In genomic region chr12:123532021-123532420, GRCh38 we compare ENCODE assay signal across 8 cellular contexts. TPM values are rescaled to one million over a fixed set of nuclear protein-coding genes. Genes with fewer than 3 reads are reported as not detected.
DNase-seq lines count a peak whose midpoint lies in the region; ATAC-seq, FAIRE-seq and TF ChIP-seq lines count a peak whose summit lies in the region.

No MANE protein-coding gene starts in this region.

- H3K36me3 ChIP-seq in GM12878 (ENCODE audit: control insufficient read depth in 2 of 2, insufficient read depth in 2 of 2, low read length in 1 of 2), result no peaks in the 10 kb centered on the region
- H3K36me3 ChIP-seq in mesenchymal stem cell (ENCODE audit: control insufficient read depth in 1 of 2, insufficient read depth in 2 of 2, low read depth in 1 of 2, low read length in 2 of 2), result peaks cover 21 to 26% of the 10 kb centered on the region in 2 experiments
- H3K36me3 ChIP-seq in neuronal stem cell (replicated peaks in 1 of 2; ENCODE audit: control insufficient read depth in 2 of 2, insufficient read depth in 2 of 2, low read length in 2 of 2), result peaks cover 5 to 47% of the 10 kb centered on the region in 2 donors

- CTCF ChIA-PET in GM12878 (lab: Yijun Ruan, JAX), result interaction anchor here (0.8 to 1.0 kb wide), 2 partner anchors 10 to 51 kb away, joined by 3 read pairs; no protein-coding TSS in a partner anchor

- BruUV-seq in GM12878 (replicated peaks; lab: Mats Ljungman, UMichigan), result no TSS peak

- H3K27me3 ChIP-seq in GM12878 (replicated peaks in 1 of 2; ENCODE audit: control insufficient read depth in 2 of 2, insufficient read depth in 2 of 2, low read length in 1 of 2), result no peaks in the 10 kb centered on the region; a peak in 1 of 4 replicates
- no peaks in the 10 kb centered on the region for H3K27me3 ChIP-seq in mesenchymal stem cell (ENCODE audit: control insufficient read depth in 1 of 2, insufficient read depth in 1 of 2, low read length in 2 of 2)
- no peaks in the 10 kb centered on the region for H3K27me3 ChIP-seq in neuronal stem cell (ENCODE audit: control insufficient read depth in 3 of 3, insufficient read depth in 3 of 3, low read depth in 1 of 3, low read length in 3 of 3)

- intact Hi-C loops in GM12878 (cut with micrococcal nuclease; ENCODE audit: unreplicated experiment), result no loop called here

- peaks cover 12% of the 10 kb centered on the region for H3K79me1 ChIP-seq in mesenchymal stem cell (replicated peaks; ENCODE audit: low read length, poor library complexity, severe bottlenecking)
- H3K79me1 ChIP-seq in neuronal stem cell (ENCODE audit: low read depth, low read length), result peaks cover 6% of the 10 kb centered on the region

- H3K23ac ChIP-seq in mesenchymal stem cell (ENCODE audit: low read length in 2 of 2), result peak overlapping the region in 1 of 2 experiments; percentile 57
- H3K23ac ChIP-seq in neuronal stem cell (ENCODE audit: low read depth, low read length, poor library complexity), result no peak overlapping the region

- H4K91ac ChIP-seq in mesenchymal stem cell (ENCODE audit: low read length) (no peak overlapping the region), neuronal stem cell (ENCODE audit: low read depth, low read length, poor library complexity) (no peak overlapping the region)

- H3K4me3 ChIP-seq in GM12878 (no peak overlapping the region), mesenchymal stem cell (ENCODE audit: insufficient read depth in 1 of 2, low read depth in 1 of 2, low read length in 2 of 2) (peak overlapping the region in 1 of 2 experiments; percentile 88), neuronal stem cell (ENCODE audit: low read length in 2 of 2) (no peak overlapping the region)

- no peak overlapping the region for H3K27ac ChIP-seq in GM12878 (ENCODE audit: control insufficient read depth, insufficient read depth)
- peak overlapping the region; percentile 24 for H3K27ac ChIP-seq in mesenchymal stem cell (ENCODE audit: low read length, poor library complexity, severe bottlenecking)
- H3K27ac ChIP-seq in neuronal stem cell (replicated peaks; ENCODE audit: low read length), result no peak overlapping the region

- FAIRE-seq in GM12878 (lab: Jason Lieb, UNC), result peak; percentile 80

- no peaks in the 10 kb centered on the region for H3K79me2 ChIP-seq in GM12878 (ENCODE audit: control insufficient read depth, insufficient read depth, low read length)

- H3K18ac ChIP-seq in mesenchymal stem cell (ENCODE audit: low read depth in 1 of 2, low read length in 2 of 2), result peak overlapping the region in 1 of 2 experiments; percentile 11
- H3K18ac ChIP-seq in neuronal stem cell (ENCODE audit: low read length), result no peak overlapping the region

- H2BK120ac ChIP-seq in mesenchymal stem cell (ENCODE audit: low read depth, low read length) (no peak overlapping the region), neuronal stem cell (ENCODE audit: low read depth, low read length) (no peak overlapping the region)

- H3K4me1 ChIP-seq in GM12878 (ENCODE audit: control insufficient read depth, insufficient read depth, low read length), result peaks cover 16% of the 10 kb centered on the region
- H3K4me1 ChIP-seq in mesenchymal stem cell (ENCODE audit: control insufficient read depth, insufficient read depth, low read depth, low read length), result peaks cover 22% of the 10 kb centered on the region
- H3K4me1 ChIP-seq in neuronal stem cell (ENCODE audit: control insufficient read depth in 2 of 2, insufficient read depth in 1 of 2, low read depth in 1 of 2, low read length in 2 of 2), result peaks cover 0 to 8% of the 10 kb centered on the region in 2 donors

- peak; percentile 68 for ATAC-seq in GM12878
- no peak for ATAC-seq in GM21528 (IDR thresholded peaks at IDR 0.05; ENCODE audit: low FRiP score, unreplicated experiment)
- ATAC-seq in HG03521 (IDR thresholded peaks at IDR 0.05; ENCODE audit: unreplicated experiment), result no peak

- no peaks in the 10 kb centered on the region; the same call in 1 of the 2 replicates for H4K20me1 ChIP-seq in GM12878 (ENCODE audit: control insufficient read depth, insufficient read depth)

- in situ Hi-C loops in KBM-7 (cut with MboI; ENCODE audit: low pct_unique_long_range_greater_than_20kb, low sequenced_read_pairs), result no loop called here
- in situ Hi-C loops in GM12878 (cut with MboI), result no loop called here

- peak; percentile 48 for DNase-seq in Daoy (ENCODE audit: low read depth)
- DNase-seq in KBM-7, result peak; percentile 89
- DNase-seq in GM12878 (ENCODE audit: low read depth, low spot score), result peak; percentile 9
- peak; percentile 13 for DNase-seq in mesenchymal stem cell
- no peak for DNase-seq in neuronal stem cell (ENCODE audit: low spot score)
- no peak for DNase-seq in cerebellum (ENCODE audit: low spot score)

- no peak overlapping the region for H2AFZ ChIP-seq in GM12878 (ENCODE audit: control insufficient read depth, low read depth, low read length)
- no peak overlapping the region for H2AFZ ChIP-seq in mesenchymal stem cell (ENCODE audit: low read depth, low read length)
- H2AFZ ChIP-seq in neuronal stem cell (ENCODE audit: low read length), result no peak overlapping the region

- peak overlapping the region in 1 of 2 experiments; percentile 85 for H3K14ac ChIP-seq in mesenchymal stem cell (ENCODE audit: low read length in 2 of 2)
- H3K14ac ChIP-seq in neuronal stem cell (ENCODE audit: low read length), result no peak overlapping the region

- TF ChIP-seq EP300 in GM12878 (IDR thresholded peaks at IDR 0.05; ENCODE audit: borderline replicate concordance in 1 of 2, control insufficient read depth in 1 of 2, low read depth in 2 of 2, low read length in 2 of 2), result no peak

- RAD21 ChIA-PET in GM12878 (lab: Charles Lee; ENCODE audit: unreplicated experiment), result interaction anchor here (1.2 kb wide), 1 partner anchor 105 kb away, joined by 3 read pairs; no protein-coding TSS in a partner anchor

- POLR2A ChIA-PET in GM12878 (lab: Charles Lee), result no interaction called here

- TF ChIP-seq CTCF in GM12878 (IDR thresholded peaks at IDR 0.05 in 2 of 3, conservative IDR thresholded peaks at IDR 0.05 in 1 of 3; ENCODE audit: control insufficient read depth in 2 of 3, extremely low read depth in 1 of 3, insufficient read depth in 1 of 3, low read depth in 3 of 3, low read length in 3 of 3), result no peak

- H3K4ac ChIP-seq in mesenchymal stem cell (ENCODE audit: low read depth in 1 of 2, low read length in 2 of 2), result no peak overlapping the region
- H3K4ac ChIP-seq in neuronal stem cell (ENCODE audit: low read length), result no peak overlapping the region

- H4K8ac ChIP-seq in mesenchymal stem cell (ENCODE audit: low read length) (no peak overlapping the region), neuronal stem cell (ENCODE audit: low read depth, low read length) (no peak overlapping the region)

- WGBS in GM12878 (ENCODE audit: insufficient coverage, insufficient replicate concordance, low lambda C conversion rate, missing lambda C conversion rate), result 0% methylated on average over 1 of the region's 1 CpG
- 10% methylated on average over 1 of the region's 1 CpG for WGBS in mesenchymal stem cell
- WGBS in neuronal stem cell (ENCODE audit: extremely low coverage in 2 of 2, insufficient read length in 2 of 2, insufficient replicate concordance in 1 of 2), 2 donors, result no CpG with 5 or more reads among the region's 1 CpG

- H3K9me3 ChIP-seq in GM12878 (replicated peaks; ENCODE audit: control insufficient read depth, insufficient read depth, low read length) (no peaks in the 10 kb centered on the region), mesenchymal stem cell (ENCODE audit: control insufficient read depth, low read length) (no peaks in the 10 kb centered on the region), neuronal stem cell (replicated peaks in 1 of 2; ENCODE audit: control insufficient read depth in 2 of 2, insufficient read depth in 1 of 2, low read depth in 1 of 2, low read length in 2 of 2) (no peaks in the 10 kb centered on the region)

- peak overlapping the region; percentile 60; the same call in 1 of the 2 replicates for H3K4me2 ChIP-seq in GM12878 (ENCODE audit: control insufficient read depth, insufficient read depth)
- H3K4me2 ChIP-seq in mesenchymal stem cell (ENCODE audit: low read length, poor library complexity, severe bottlenecking), result peak overlapping the region; percentile 66
- no peak overlapping the region for H3K4me2 ChIP-seq in neuronal stem cell (ENCODE audit: insufficient read depth, low read length, poor library complexity, severe bottlenecking)

- H2BK15ac ChIP-seq in mesenchymal stem cell (ENCODE audit: low read depth, poor library complexity, severe bottlenecking), result no peak overlapping the region
- H2BK15ac ChIP-seq in neuronal stem cell (ENCODE audit: low read length), result no peak overlapping the region

- SMC1A ChIA-PET in GM12878 (lab: Charles Lee; ENCODE audit: uncharacterized antibody, unreplicated experiment), result interaction anchor here (1.1 kb wide), 1 partner anchor 26 kb away, joined by 3 read pairs; no protein-coding TSS in a partner anchor

- no peak overlapping the region for H3K9ac ChIP-seq in GM12878 (ENCODE audit: control insufficient read depth, insufficient read depth, low read length)
- H3K9ac ChIP-seq in mesenchymal stem cell (ENCODE audit: low read length), result peak overlapping the region; percentile 91
- no peak overlapping the region for H3K9ac ChIP-seq in neuronal stem cell (ENCODE audit: low read depth, low read length, poor library complexity)

- no peak for TF ChIP-seq POLR2A in GM12878 (IDR thresholded peaks at IDR 0.05; ENCODE audit: low read depth, low read length)

- H2BK5ac ChIP-seq in mesenchymal stem cell (ENCODE audit: low read depth, low read length, poor library complexity, severe bottlenecking) (no peak overlapping the region), neuronal stem cell (ENCODE audit: low read length) (no peak overlapping the region)

- H2AK5ac ChIP-seq in mesenchymal stem cell (ENCODE audit: low read length, severe bottlenecking) (peak overlapping the region; percentile 13), neuronal stem cell (ENCODE audit: low read depth, low read length) (no peak overlapping the region)

- TF ChIP-seq RAD21 in GM12878 (IDR thresholded peaks at IDR 0.05; ENCODE audit: insufficient read depth, low read depth, low read length), result no peak

- H2BK12ac ChIP-seq in mesenchymal stem cell (ENCODE audit: low read length in 2 of 2) (no peak overlapping the region), neuronal stem cell (ENCODE audit: low read length) (no peak overlapping the region)

RNA-seq across cellular contexts. Expression of gene RILPL1, which starts 1.5 kb away (rescaled TPM):
- total RNA-seq in Daoy (2014; rRNA removed; shearing (Covaris generic)), result 6.2 and 8.1 TPM in 2 replicates
- total RNA-seq in GM12878 (2013; cell fraction: nucleolus; rRNA removed), result 4.2 and 5.1 TPM in 2 replicates
- total RNA-seq in GM12878 (2014; rRNA removed) (0.23 and 0.65 TPM in 2 replicates), GM12878 (2014; rRNA removed; fragmentation: Illumina TruSeq; extraction: Trizol) (0.18 and 0.27 TPM in 2 replicates), GM12878 (2021) (0.41 and 0.56 TPM in 2 replicates), cerebellum (5.6 TPM)
- 0.45 TPM for polyA plus RNA-seq in GM12878 (2011; ENCODE audit: low read depth)
- polyA plus RNA-seq in GM12878 (2011; rRNA removed) (0.61 and 0.73 TPM in 2 replicates), GM12878 (2014; fragmentation: Illumina TruSeq; extraction: Trizol) (0.35 TPM in 1 of 2 replicates, not detected in the other), GM12878 (2014; fragmentation: Nextera tagmentation; extraction: Ambion mirVana) (under 1 TPM; 0.07 to 0.14 TPM), GM12878 (2014; rRNA removed) (0.47 and 0.57 TPM in 2 replicates), GM12878 (2016; fragmentation: Nextera tagmentation; extraction: Ambion mirVana) (under 1 TPM; 0.05 to 0.11 TPM)
- polyA plus RNA-seq in GM12878 (2011; cell fraction: cytosol; rRNA removed), result 0.34 and 0.38 TPM in 2 replicates
- 1.4 and 1.5 TPM in 2 replicates for polyA plus RNA-seq in GM12878 (2011; cell fraction: nucleus; rRNA removed)
- 0.86 and 0.91 TPM in 2 replicates for polyA plus RNA-seq in GM12878 (2012)
- 0.22 and 0.57 TPM in 2 replicates for polyA minus RNA-seq in GM12878 (2011; rRNA and poly(A)+ RNA removed)
- polyA minus RNA-seq in GM12878 (2011; cell fraction: cytosol; rRNA and poly(A)+ RNA removed), result 0.83 and 1.6 TPM in 2 replicates
- 0.48 and 0.73 TPM in 2 replicates for polyA minus RNA-seq in GM12878 (2011; cell fraction: nucleus; rRNA and poly(A)+ RNA removed)
- polyA plus RNA-seq in mesenchymal stem cell (2013, experiment 1 of 2), result 43.2 TPM
- polyA plus RNA-seq in mesenchymal stem cell (2013, experiment 2 of 2), result 47.0 TPM
- polyA plus RNA-seq in neuronal stem cell (2013, experiment 1 of 2), result 42.4 TPM
- 42.6 TPM for polyA plus RNA-seq in neuronal stem cell (2013, experiment 2 of 2)

RNA-seq across cellular contexts. Expression of gene TMED2, which starts 52.3 kb away (rescaled TPM):
- total RNA-seq in Daoy (2014; rRNA removed; shearing (Covaris generic)), result 308 and 311 TPM in 2 replicates
- 71.9 and 72.5 TPM in 2 replicates for total RNA-seq in GM12878 (2013; cell fraction: nucleolus; rRNA removed)
- total RNA-seq in GM12878 (2014; rRNA removed), result 139 and 159 TPM in 2 replicates
- 148 and 158 TPM in 2 replicates for total RNA-seq in GM12878 (2014; rRNA removed; fragmentation: Illumina TruSeq; extraction: Trizol)
- total RNA-seq in GM12878 (2021), result 164 and 170 TPM in 2 replicates
- polyA plus RNA-seq in GM12878 (2011; ENCODE audit: low read depth), result 73.7 TPM
- polyA plus RNA-seq in GM12878 (2011; rRNA removed), result 111 and 160 TPM in 2 replicates
- polyA plus RNA-seq in GM12878 (2011; cell fraction: cytosol; rRNA removed), result 47.5 and 53.6 TPM in 2 replicates
- 23.8 and 25.2 TPM in 2 replicates for polyA plus RNA-seq in GM12878 (2011; cell fraction: nucleus; rRNA removed)
- 110 and 159 TPM in 2 replicates for polyA plus RNA-seq in GM12878 (2012)
- 146 and 175 TPM in 2 replicates for polyA plus RNA-seq in GM12878 (2014; fragmentation: Illumina TruSeq; extraction: Trizol)
- 100 to 1,000 TPM in 1 of 2 experiments, 10 to 100 TPM in 1; 60.1 to 133 TPM for polyA plus RNA-seq in GM12878 (2014; fragmentation: Nextera tagmentation; extraction: Ambion mirVana)
- 102 and 109 TPM in 2 replicates for polyA plus RNA-seq in GM12878 (2014; rRNA removed)
- 100 to 1,000 TPM; 347 to 371 TPM for polyA plus RNA-seq in GM12878 (2016; fragmentation: Nextera tagmentation; extraction: Ambion mirVana)
- 67.5 and 79.1 TPM in 2 replicates for polyA minus RNA-seq in GM12878 (2011; rRNA and poly(A)+ RNA removed)
- 39.6 and 47.3 TPM in 2 replicates for polyA minus RNA-seq in GM12878 (2011; cell fraction: cytosol; rRNA and poly(A)+ RNA removed)
- 16.3 and 20.4 TPM in 2 replicates for polyA minus RNA-seq in GM12878 (2011; cell fraction: nucleus; rRNA and poly(A)+ RNA removed)
- polyA plus RNA-seq in mesenchymal stem cell (2013, experiment 1 of 2), result 214 TPM
- polyA plus RNA-seq in mesenchymal stem cell (2013, experiment 2 of 2), result 223 TPM
- polyA plus RNA-seq in neuronal stem cell (2013, experiment 1 of 2), result 71.8 TPM
- polyA plus RNA-seq in neuronal stem cell (2013, experiment 2 of 2), result 73.5 TPM
- 122 TPM for total RNA-seq in cerebellum

Comparison
In these comparisons a context has a peak if more than half of its experiments do, and no peak if none do; other contexts are left out.
1. DNase-seq: peak in Daoy (single experiment), KBM-7 (single experiment), GM12878 (single experiment) and mesenchymal stem cell (single experiment); none in neuronal stem cell (single experiment) and cerebellum (single experiment).